ENCODE assay signal across 8 cellular contexts in genomic region chr19:13902993-13903555, GRCh38. TPM values are rescaled to one million over a fixed set of nuclear protein-coding genes. Genes with fewer than 3 reads are reported as not detected.
A peak's percentile ranks its signal among the peaks of the same experiment; 100 is the strongest.
DNase-seq lines count a peak whose midpoint lies in the region; ATAC-seq, FAIRE-seq and TF ChIP-seq lines count a peak whose summit lies in the region.

No MANE protein-coding gene starts in this region.

- no peak for FAIRE-seq in HTR-8/SVneo (lab: Jason Lieb, UNC)

- H3K27ac Mint-ChIP-seq in CD8-positive, alpha-beta T cell = no peak overlapping the region
- H3K27ac Mint-ChIP-seq in activated T-helper 2 cell treated with anti-CD3 and anti-CD28 coated beads, Interferon-gamma antibody, Interleukin-2, Interleukin-4, amounts not matched to agents 10 μg/mL and 5 μg/mL and 100 μg/mL, durations not matched to agents 14 hours and 24 hours and 36 hours = no peak overlapping the region

- peaks cover 12% of the 10 kb centered on the region for H3K4me1 ChIP-seq in CD8-positive, alpha-beta T cell (ENCODE audit: insufficient read depth, low read length)

- peak in 1 of 7 experiments; percentile 31 for DNase-seq in CD8-positive, alpha-beta T cell
- DNase-seq in GM13976 (ENCODE audit: low spot score) (peak; percentile 50), SK-MEL-5 (ENCODE audit: low read depth, low spot score) (peak; percentile 40), foreskin fibroblast (peak in 1 of 2 donors; percentile 18), HTR-8/SVneo (ENCODE audit: insufficient read length, low spot score) (no peak), middle frontal gyrus (ENCODE audit: extremely low spot score, low spot score) (no peak)
- DNase-seq in activated T-helper 2 cell treated with anti-CD3 and anti-CD28 coated beads, Interferon-gamma antibody, Interleukin-2, Interleukin-4, amounts not matched to agents 10 μg/mL and 5 μg/mL and 100 μg/mL, durations not matched to agents 14 hours and 24 hours and 36 hours (ENCODE audit: low spot score) = no peak

- no peaks in the 10 kb centered on the region for H3K9me3 ChIP-seq in CD8-positive, alpha-beta T cell (ENCODE audit: low read length)

- no peak overlapping the region for H3K4me3 ChIP-seq in CD8-positive, alpha-beta T cell (ENCODE audit: low read depth, low read length)
- H3K4me3 ChIP-seq in foreskin fibroblast (ENCODE audit: low read depth in 1 of 2, low read length in 2 of 2) = no peak overlapping the region

- H3K27me3 ChIP-seq in CD8-positive, alpha-beta T cell (ENCODE audit: insufficient read depth, low read length) = no peaks in the 10 kb centered on the region

- H3K9me3 Mint-ChIP-seq in CD8-positive, alpha-beta T cell = no peaks in the 10 kb centered on the region
- H3K9me3 Mint-ChIP-seq in activated T-helper 2 cell treated with anti-CD3 and anti-CD28 coated beads, Interferon-gamma antibody, Interleukin-2, Interleukin-4, amounts not matched to agents 10 μg/mL and 5 μg/mL and 100 μg/mL, durations not matched to agents 14 hours and 24 hours and 36 hours = no peaks in the 10 kb centered on the region

- peak; percentile 10 for TF ChIP-seq CTCF in CD8-positive, alpha-beta T cell (IDR thresholded peaks at IDR 0.05)
- TF ChIP-seq CTCF in GM13976 (IDR thresholded peaks at IDR 0.05; ENCODE audit: borderline replicate concordance, control extremely low read depth, extremely low read depth, insufficient read depth, missing control alignments) = peak; percentile 22
- peak; percentile 17 for TF ChIP-seq CTCF in foreskin fibroblast (IDR thresholded peaks at IDR 0.05; ENCODE audit: low read depth, low read length)

- no peak for ATAC-seq in CD8-positive, alpha-beta T cell
- ATAC-seq in GM18870 (IDR thresholded peaks at IDR 0.05; ENCODE audit: unreplicated experiment) = no peak

- H3K4me1 Mint-ChIP-seq in CD8-positive, alpha-beta T cell (ENCODE audit: low read depth) = peaks cover 14% of the 10 kb centered on the region
- H3K4me1 Mint-ChIP-seq in activated T-helper 2 cell treated with anti-CD3 and anti-CD28 coated beads, Interferon-gamma antibody, Interleukin-2, Interleukin-4, amounts not matched to agents 10 μg/mL and 5 μg/mL and 100 μg/mL, durations not matched to agents 14 hours and 24 hours and 36 hours (ENCODE audit: low read depth) = peaks cover 16% of the 10 kb centered on the region

- POLR2A ChIA-PET in CD8-positive, alpha-beta T cell (lab: Charles Lee) = interaction anchor here (0.6 kb wide), 1 partner anchor 14 kb away, joined by 3 read pairs; no protein-coding TSS in a partner anchor

- no peaks in the 10 kb centered on the region for H3K36me3 ChIP-seq in CD8-positive, alpha-beta T cell (ENCODE audit: insufficient read depth, low read length)

- CTCF ChIA-PET in CD8-positive, alpha-beta T cell (lab: Charles Lee) = interaction anchor here (0.7 to 2.4 kb wide), 16 partner anchors 8 to 172 kb away, joined by 3 to 7 read pairs (median 4); partner anchors contain the start of gene IL27RA

- no peaks in the 10 kb centered on the region for H3K36me3 Mint-ChIP-seq in CD8-positive, alpha-beta T cell
- H3K36me3 Mint-ChIP-seq in activated T-helper 2 cell treated with anti-CD3 and anti-CD28 coated beads, Interferon-gamma antibody, Interleukin-2, Interleukin-4, amounts not matched to agents 10 μg/mL and 5 μg/mL and 100 μg/mL, durations not matched to agents 14 hours and 24 hours and 36 hours (ENCODE audit: low read depth) = peaks cover 3% of the 10 kb centered on the region

- H3K4me3 Mint-ChIP-seq in CD8-positive, alpha-beta T cell = no peak overlapping the region
- H3K4me3 Mint-ChIP-seq in activated T-helper 2 cell treated with anti-CD3 and anti-CD28 coated beads, Interferon-gamma antibody, Interleukin-2, Interleukin-4, amounts not matched to agents 10 μg/mL and 5 μg/mL and 100 μg/mL, durations not matched to agents 14 hours and 24 hours and 36 hours (ENCODE audit: low read depth) = no peak overlapping the region

- no peaks in the 10 kb centered on the region for H3K27me3 Mint-ChIP-seq in CD8-positive, alpha-beta T cell (ENCODE audit: low read depth)
- H3K27me3 Mint-ChIP-seq in activated T-helper 2 cell treated with anti-CD3 and anti-CD28 coated beads, Interferon-gamma antibody, Interleukin-2, Interleukin-4, amounts not matched to agents 10 μg/mL and 5 μg/mL and 100 μg/mL, durations not matched to agents 14 hours and 24 hours and 36 hours (ENCODE audit: low read depth) = no peaks in the 10 kb centered on the region

- H3K27ac ChIP-seq in CD8-positive, alpha-beta T cell (ENCODE audit: low read depth, low read length) = no peak overlapping the region

- intact Hi-C loops in CD8-positive, alpha-beta T cell (cut with DNase I, micrococcal nuclease) = no loop called here
- intact Hi-C loops in activated T-helper 2 cell treated with anti-CD3 and anti-CD28 coated beads, Interferon-gamma antibody, Interleukin-2, Interleukin-4, amounts not matched to agents 10 μg/mL and 5 μg/mL and 100 μg/mL, durations not matched to agents 14 hours and 24 hours and 36 hours (cut with micrococcal nuclease) = no loop called here

- in situ Hi-C loops in GM13976 (cut with MboI; ENCODE audit: low sequenced_read_pairs, unreplicated experiment) (no loop called here), SK-MEL-5 (cut with HindIII; ENCODE audit: low pct_unique_long_range_greater_than_20kb, low sequenced_read_pairs) (no loop called here)

RNA-seq across cellular contexts. Expression of gene BRME1, which starts 2.8 kb away (rescaled TPM):
- 1 to 10 TPM; 1.0 to 1.2 TPM for total RNA-seq in CD8-positive, alpha-beta T cell
- total RNA-seq in SK-MEL-5 (2014; rRNA removed; shearing (Covaris generic)) = 0.56 and 1.1 TPM in 2 replicates
- 1.1 and 1.6 TPM in 2 replicates for polyA plus RNA-seq in SK-MEL-5 (2015; cell fraction: cytosol; rRNA removed)
- 4.0 and 5.4 TPM in 2 replicates for polyA plus RNA-seq in SK-MEL-5 (2015; cell fraction: nucleus; rRNA removed)
- total RNA-seq in activated T-helper 2 cell treated with anti-CD3 and anti-CD28 coated beads, Interferon-gamma antibody, Interleukin-2, Interleukin-4, amounts not matched to agents 10 μg/mL and 5 μg/mL and 100 μg/mL, durations not matched to agents 14 hours and 24 hours and 36 hours = 14.9 and 15.3 TPM in 2 replicates

RNA-seq across cellular contexts. Expression of gene CC2D1A, which starts 2.9 kb away (rescaled TPM):
- total RNA-seq in CD8-positive, alpha-beta T cell = 10 to 100 TPM; 11.3 to 16.0 TPM
- 10.5 and 11.0 TPM in 2 replicates for total RNA-seq in SK-MEL-5 (2014; rRNA removed; shearing (Covaris generic))
- polyA plus RNA-seq in SK-MEL-5 (2015; cell fraction: cytosol; rRNA removed) = 22.1 and 22.6 TPM in 2 replicates
- 46.5 and 70.2 TPM in 2 replicates for polyA plus RNA-seq in SK-MEL-5 (2015; cell fraction: nucleus; rRNA removed)
- total RNA-seq in activated T-helper 2 cell treated with anti-CD3 and anti-CD28 coated beads, Interferon-gamma antibody, Interleukin-2, Interleukin-4, amounts not matched to agents 10 μg/mL and 5 μg/mL and 100 μg/mL, durations not matched to agents 14 hours and 24 hours and 36 hours = 36.9 and 41.5 TPM in 2 replicates

RNA-seq across cellular contexts. Expression of gene NANOS3, which starts 26.1 kb away (rescaled TPM):
- total RNA-seq in CD8-positive, alpha-beta T cell = not detected
- not detected in 2 replicates for total RNA-seq in SK-MEL-5 (2014; rRNA removed; shearing (Covaris generic))
- not detected in 2 replicates for polyA plus RNA-seq in SK-MEL-5 (2015; cell fraction: cytosol; rRNA removed)
- not detected in 2 replicates for polyA plus RNA-seq in SK-MEL-5 (2015; cell fraction: nucleus; rRNA removed)
- total RNA-seq in activated T-helper 2 cell treated with anti-CD3 and anti-CD28 coated beads, Interferon-gamma antibody, Interleukin-2, Interleukin-4, amounts not matched to agents 10 μg/mL and 5 μg/mL and 100 μg/mL, durations not matched to agents 14 hours and 24 hours and 36 hours = 1.6 and 1.8 TPM in 2 replicates

RNA-seq across cellular contexts. Expression of gene PODNL1, which starts 35.1 kb away (rescaled TPM):
- not detected for total RNA-seq in CD8-positive, alpha-beta T cell
- total RNA-seq in SK-MEL-5 (2014; rRNA removed; shearing (Covaris generic)) = not detected in 2 replicates
- 0.30 and 1.6 TPM in 2 replicates for polyA plus RNA-seq in SK-MEL-5 (2015; cell fraction: cytosol; rRNA removed)
- polyA plus RNA-seq in SK-MEL-5 (2015; cell fraction: nucleus; rRNA removed) = 0.27 TPM in 1 of 2 replicates, not detected in the other
- total RNA-seq in activated T-helper 2 cell treated with anti-CD3 and anti-CD28 coated beads, Interferon-gamma antibody, Interleukin-2, Interleukin-4, amounts not matched to agents 10 μg/mL and 5 μg/mL and 100 μg/mL, durations not matched to agents 14 hours and 24 hours and 36 hours = 0.41 TPM in 1 of 2 replicates, not detected in the other

RNA-seq across cellular contexts. Expression of gene DCAF15, which starts 49.2 kb away (rescaled TPM):
- 100 to 1,000 TPM in 1 of 2 experiments, 10 to 100 TPM in 1; 86.5 to 101 TPM for total RNA-seq in CD8-positive, alpha-beta T cell
- 8.3 and 9.3 TPM in 2 replicates for total RNA-seq in SK-MEL-5 (2014; rRNA removed; shearing (Covaris generic))
- polyA plus RNA-seq in SK-MEL-5 (2015; cell fraction: cytosol; rRNA removed) = 13.1 and 14.2 TPM in 2 replicates
- 85.2 and 93.9 TPM in 2 replicates for polyA plus RNA-seq in SK-MEL-5 (2015; cell fraction: nucleus; rRNA removed)
- total RNA-seq in activated T-helper 2 cell treated with anti-CD3 and anti-CD28 coated beads, Interferon-gamma antibody, Interleukin-2, Interleukin-4, amounts not matched to agents 10 μg/mL and 5 μg/mL and 100 μg/mL, durations not matched to agents 14 hours and 24 hours and 36 hours = 60.6 and 64.0 TPM in 2 replicates

Comparison
In these comparisons a context has a peak if more than half of its experiments do, and no peak if none do; other contexts are left out.
1. DNase-seq: peak in GM13976 (single experiment) and SK-MEL-5 (single experiment); none in HTR-8/SVneo (single experiment), activated T-helper 2 cell treated with anti-CD3 and anti-CD28 coated beads, Interferon-gamma antibody, Interleukin-2, Interleukin-4, amounts not matched to agents 10 μg/mL and 5 μg/mL and 100 μg/mL, durations not matched to agents 14 hours and 24 hours and 36 hours (single experiment) and middle frontal gyrus (single experiment).
2. Peak in every context shown above with its lines, with median percentiles within 50 percentile points of each other: CTCF ChIP-seq.